In the genomic region with DNA sequence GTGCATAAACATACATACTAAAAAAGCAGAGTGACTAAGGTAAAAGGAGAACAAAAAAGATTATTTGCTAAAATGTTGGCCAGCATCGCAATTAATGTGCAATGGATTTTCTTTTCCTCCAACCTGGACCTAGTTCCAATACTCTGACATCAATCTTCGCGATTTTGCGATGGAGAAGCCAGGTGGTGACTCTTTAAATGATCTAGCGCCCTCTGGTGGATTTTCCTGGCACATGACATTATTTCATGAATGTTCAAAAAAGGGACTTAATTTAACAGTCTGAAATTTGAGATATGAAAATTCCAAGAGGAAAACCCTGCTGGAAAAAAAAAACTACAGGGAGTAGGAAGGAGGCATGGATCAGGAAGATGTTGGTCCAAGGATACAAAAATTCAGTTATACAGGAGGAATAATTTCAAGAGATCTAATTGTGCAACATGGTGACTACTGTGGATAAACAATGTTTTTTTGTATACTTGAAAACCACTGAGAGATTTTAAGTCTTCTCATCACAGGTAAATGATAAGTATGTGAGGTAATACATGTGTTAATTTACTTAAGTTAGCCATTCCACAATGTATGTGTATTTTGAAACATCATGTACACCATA, we compare ENCODE assay signal across 8 cellular contexts. TPM values are rescaled to one million over a fixed set of nuclear protein-coding genes. Genes with fewer than 3 reads are reported as not detected.
DNase-seq lines count a peak whose midpoint lies in the region; ATAC-seq and TF ChIP-seq lines count a peak whose summit lies in the region.

No MANE protein-coding gene starts in this region.

- CTCF ChIA-PET in PC-3 (lab: Charles Lee) = interaction anchor here (0.6 to 2.8 kb wide), 28 partner anchors 9 to 1497 kb away, joined by 3 to 36 read pairs (median 4); no protein-coding TSS in a partner anchor

- H3K9me3 ChIP-seq in PC-3 (ENCODE audit: low read length) = no peaks in the 10 kb centered on the region

- H3K27me3 ChIP-seq in PC-3 (ENCODE audit: low read length) = no peaks in the 10 kb centered on the region

- H4K20me1 ChIP-seq in PC-3 (ENCODE audit: low read length) = no peaks in the 10 kb centered on the region

- POLR2A ChIA-PET in PC-3 (lab: Charles Lee; ENCODE audit: unreplicated experiment) = interaction anchor here (0.5 to 0.6 kb wide), 2 partner anchors 237 to 591 kb away, joined by 3 to 5 read pairs; no protein-coding TSS in a partner anchor

- H3K79me2 ChIP-seq in PC-3 (ENCODE audit: low read length) = peaks cover 18% of the 10 kb centered on the region

- peaks cover 42% of the 10 kb centered on the region for H3K27me3 Mint-ChIP-seq in activated naive CD8-positive, alpha-beta T cell treated with anti-CD3 and anti-CD28 coated beads, Interleukin-2, amount 50 U/mL, for 24 hours
- H3K27me3 Mint-ChIP-seq in glutamatergic neuron (ENCODE audit: unreplicated experiment) = peaks cover 10% of the 10 kb centered on the region

- H3K4me2 ChIP-seq in PC-3 (ENCODE audit: low read length) = peak overlapping the region; percentile 17

- BruUV-seq in PC-3 (replicated peaks; lab: Mats Ljungman, UMichigan) = no TSS peak

- H3K27ac Mint-ChIP-seq in activated naive CD8-positive, alpha-beta T cell treated with anti-CD3 and anti-CD28 coated beads, Interleukin-2, amount 50 U/mL, for 24 hours = no peak overlapping the region
- no peak overlapping the region for H3K27ac Mint-ChIP-seq in glutamatergic neuron (ENCODE audit: unreplicated experiment)

- H3K4me1 Mint-ChIP-seq in activated naive CD8-positive, alpha-beta T cell treated with anti-CD3 and anti-CD28 coated beads, Interleukin-2, amount 50 U/mL, for 24 hours = peaks cover 4% of the 10 kb centered on the region
- H3K4me1 Mint-ChIP-seq in glutamatergic neuron (ENCODE audit: low read depth, unreplicated experiment) = no peaks in the 10 kb centered on the region

- no peaks in the 10 kb centered on the region for H3K36me3 ChIP-seq in PC-3 (ENCODE audit: low read depth, low read length)

- no peaks in the 10 kb centered on the region for H3K9me3 Mint-ChIP-seq in activated naive CD8-positive, alpha-beta T cell treated with anti-CD3 and anti-CD28 coated beads, Interleukin-2, amount 50 U/mL, for 24 hours
- peaks cover 3% of the 10 kb centered on the region for H3K9me3 Mint-ChIP-seq in glutamatergic neuron (ENCODE audit: unreplicated experiment)

- H3K27ac ChIP-seq in PC-3 (ENCODE audit: low read length) = peak overlapping the region; percentile 2

- DNase-seq in EL (peak; percentile 80), KBM-7 (peak; percentile 69), PC-3 (peak; percentile 100), glutamatergic neuron (peak; percentile 43), retinal pigment epithelial cell (ENCODE audit: low read depth) (no peak), mesenteric fat pad (ENCODE audit: low spot score) (no peak)
- peak; percentile 49 for DNase-seq in activated naive CD8-positive, alpha-beta T cell treated with anti-CD3 and anti-CD28 coated beads, Interleukin-2, amount 50 U/mL, for 24 hours

- H3K9ac ChIP-seq in PC-3 (ENCODE audit: low read length) = no peak overlapping the region

- peak; percentile 13 for ATAC-seq in PC-3
- no peak for ATAC-seq in activated naive CD8-positive, alpha-beta T cell treated with anti-CD3 and anti-CD28 coated beads, Interleukin-2, amount 50 U/mL, for 24 hours
- no peak for ATAC-seq in HG03108 (IDR thresholded peaks at IDR 0.05; ENCODE audit: unreplicated experiment)

- in situ Hi-C loops in KBM-7 (cut with MboI; ENCODE audit: low pct_unique_long_range_greater_than_20kb, low sequenced_read_pairs) = loop anchor here (10.0 kb wide), 1 partner anchor 467 kb away; no protein-coding TSS in a partner anchor

- no peaks in the 10 kb centered on the region for H3F3A ChIP-seq in PC-3 (ENCODE audit: low read length, unreplicated experiment)

- peaks cover 35% of the 10 kb centered on the region for H3K4me1 ChIP-seq in PC-3 (ENCODE audit: insufficient read depth, low read length)

- TF ChIP-seq CTCF in PC-3 (conservative IDR thresholded peaks at IDR 0.05; ENCODE audit: low read depth, low read length) = peak; percentile 100
- peak; percentile 95 for TF ChIP-seq CTCF in glutamatergic neuron (IDR thresholded peaks at IDR 0.05; ENCODE audit: partially characterized antibody, unreplicated experiment)
- TF ChIP-seq CTCF in retinal pigment epithelial cell (conservative IDR thresholded peaks at IDR 0.05; ENCODE audit: low read depth, low read length) = peak; percentile 68

- intact Hi-C loops in PC-3 (cut with micrococcal nuclease) = loop anchor here (1.0 to 5.0 kb wide), 7 partner anchors 121 to 335 kb away; no protein-coding TSS in a partner anchor

- H3K9me2 ChIP-seq in PC-3 (replicated peaks; ENCODE audit: low read length) = no peaks in the 10 kb centered on the region

- no peak overlapping the region for H3K4me3 Mint-ChIP-seq in activated naive CD8-positive, alpha-beta T cell treated with anti-CD3 and anti-CD28 coated beads, Interleukin-2, amount 50 U/mL, for 24 hours
- H3K4me3 Mint-ChIP-seq in glutamatergic neuron (ENCODE audit: unreplicated experiment) = no peak overlapping the region

- H2AFZ ChIP-seq in PC-3 (ENCODE audit: low read length) = peak overlapping the region; percentile 1; the same call in 1 of the 2 replicates

- no peak overlapping the region for H3K4me3 ChIP-seq in PC-3 (ENCODE audit: low read length)
- H3K4me3 ChIP-seq in retinal pigment epithelial cell (ENCODE audit: low read length) = no peak overlapping the region

- H3K36me3 Mint-ChIP-seq in activated naive CD8-positive, alpha-beta T cell treated with anti-CD3 and anti-CD28 coated beads, Interleukin-2, amount 50 U/mL, for 24 hours (ENCODE audit: low read depth) = no peaks in the 10 kb centered on the region
- H3K36me3 Mint-ChIP-seq in glutamatergic neuron (ENCODE audit: unreplicated experiment) = peaks cover 7% of the 10 kb centered on the region

RNA-seq across cellular contexts. Expression of a gene that starts 4.3 kb away (rescaled TPM):
- total RNA-seq in PC-3 (2014; rRNA removed) (143 and 193 TPM in 2 replicates), glutamatergic neuron (ENCODE audit: unreplicated experiment) (3.2 TPM), mesenteric fat pad (20.6 TPM)

Comparison
In these comparisons a context has a peak if more than half of its experiments do, and no peak if none do; other contexts are left out.
1. DNase-seq: peak in EL (single experiment), KBM-7 (single experiment), PC-3 (single experiment), activated naive CD8-positive, alpha-beta T cell treated with anti-CD3 and anti-CD28 coated beads, Interleukin-2, amount 50 U/mL, for 24 hours (single experiment) and glutamatergic neuron (single experiment); none in retinal pigment epithelial cell (single experiment) and mesenteric fat pad (single experiment).
2. Peak in every context shown above with its lines, with median percentiles within 50 percentile points of each other: CTCF ChIP-seq.